1 cellular context compared by ENCODE assay signal in the genomic region with DNA sequence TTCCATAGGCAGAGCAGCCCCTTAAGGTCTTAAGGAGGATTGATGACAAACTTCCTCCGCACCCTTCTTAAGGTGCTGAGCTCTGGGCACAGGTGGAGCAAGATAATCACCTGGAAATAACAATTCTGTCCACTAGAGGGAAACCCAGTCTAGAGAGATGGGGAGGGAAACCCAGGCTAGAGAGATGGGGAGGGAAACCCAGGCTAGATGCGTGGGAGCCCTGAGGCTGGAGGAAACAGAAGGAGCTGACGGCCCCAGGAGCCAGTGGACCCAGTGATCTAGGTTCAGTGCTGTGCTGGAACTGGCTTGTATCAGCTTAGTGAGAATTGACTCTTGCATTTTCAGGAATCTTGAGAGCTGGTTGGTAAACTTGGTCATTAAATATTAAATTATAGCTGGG.
TF ChIP-seq lines count a peak whose summit lies in the region.

No MANE protein-coding gene starts in this region.

TF ChIP-seq in GM23338, 12 proteins besides CTCF, POLR2A, EP300 and RAD21 (continued from another document):
- TF ChIP-seq, protein P1, sequence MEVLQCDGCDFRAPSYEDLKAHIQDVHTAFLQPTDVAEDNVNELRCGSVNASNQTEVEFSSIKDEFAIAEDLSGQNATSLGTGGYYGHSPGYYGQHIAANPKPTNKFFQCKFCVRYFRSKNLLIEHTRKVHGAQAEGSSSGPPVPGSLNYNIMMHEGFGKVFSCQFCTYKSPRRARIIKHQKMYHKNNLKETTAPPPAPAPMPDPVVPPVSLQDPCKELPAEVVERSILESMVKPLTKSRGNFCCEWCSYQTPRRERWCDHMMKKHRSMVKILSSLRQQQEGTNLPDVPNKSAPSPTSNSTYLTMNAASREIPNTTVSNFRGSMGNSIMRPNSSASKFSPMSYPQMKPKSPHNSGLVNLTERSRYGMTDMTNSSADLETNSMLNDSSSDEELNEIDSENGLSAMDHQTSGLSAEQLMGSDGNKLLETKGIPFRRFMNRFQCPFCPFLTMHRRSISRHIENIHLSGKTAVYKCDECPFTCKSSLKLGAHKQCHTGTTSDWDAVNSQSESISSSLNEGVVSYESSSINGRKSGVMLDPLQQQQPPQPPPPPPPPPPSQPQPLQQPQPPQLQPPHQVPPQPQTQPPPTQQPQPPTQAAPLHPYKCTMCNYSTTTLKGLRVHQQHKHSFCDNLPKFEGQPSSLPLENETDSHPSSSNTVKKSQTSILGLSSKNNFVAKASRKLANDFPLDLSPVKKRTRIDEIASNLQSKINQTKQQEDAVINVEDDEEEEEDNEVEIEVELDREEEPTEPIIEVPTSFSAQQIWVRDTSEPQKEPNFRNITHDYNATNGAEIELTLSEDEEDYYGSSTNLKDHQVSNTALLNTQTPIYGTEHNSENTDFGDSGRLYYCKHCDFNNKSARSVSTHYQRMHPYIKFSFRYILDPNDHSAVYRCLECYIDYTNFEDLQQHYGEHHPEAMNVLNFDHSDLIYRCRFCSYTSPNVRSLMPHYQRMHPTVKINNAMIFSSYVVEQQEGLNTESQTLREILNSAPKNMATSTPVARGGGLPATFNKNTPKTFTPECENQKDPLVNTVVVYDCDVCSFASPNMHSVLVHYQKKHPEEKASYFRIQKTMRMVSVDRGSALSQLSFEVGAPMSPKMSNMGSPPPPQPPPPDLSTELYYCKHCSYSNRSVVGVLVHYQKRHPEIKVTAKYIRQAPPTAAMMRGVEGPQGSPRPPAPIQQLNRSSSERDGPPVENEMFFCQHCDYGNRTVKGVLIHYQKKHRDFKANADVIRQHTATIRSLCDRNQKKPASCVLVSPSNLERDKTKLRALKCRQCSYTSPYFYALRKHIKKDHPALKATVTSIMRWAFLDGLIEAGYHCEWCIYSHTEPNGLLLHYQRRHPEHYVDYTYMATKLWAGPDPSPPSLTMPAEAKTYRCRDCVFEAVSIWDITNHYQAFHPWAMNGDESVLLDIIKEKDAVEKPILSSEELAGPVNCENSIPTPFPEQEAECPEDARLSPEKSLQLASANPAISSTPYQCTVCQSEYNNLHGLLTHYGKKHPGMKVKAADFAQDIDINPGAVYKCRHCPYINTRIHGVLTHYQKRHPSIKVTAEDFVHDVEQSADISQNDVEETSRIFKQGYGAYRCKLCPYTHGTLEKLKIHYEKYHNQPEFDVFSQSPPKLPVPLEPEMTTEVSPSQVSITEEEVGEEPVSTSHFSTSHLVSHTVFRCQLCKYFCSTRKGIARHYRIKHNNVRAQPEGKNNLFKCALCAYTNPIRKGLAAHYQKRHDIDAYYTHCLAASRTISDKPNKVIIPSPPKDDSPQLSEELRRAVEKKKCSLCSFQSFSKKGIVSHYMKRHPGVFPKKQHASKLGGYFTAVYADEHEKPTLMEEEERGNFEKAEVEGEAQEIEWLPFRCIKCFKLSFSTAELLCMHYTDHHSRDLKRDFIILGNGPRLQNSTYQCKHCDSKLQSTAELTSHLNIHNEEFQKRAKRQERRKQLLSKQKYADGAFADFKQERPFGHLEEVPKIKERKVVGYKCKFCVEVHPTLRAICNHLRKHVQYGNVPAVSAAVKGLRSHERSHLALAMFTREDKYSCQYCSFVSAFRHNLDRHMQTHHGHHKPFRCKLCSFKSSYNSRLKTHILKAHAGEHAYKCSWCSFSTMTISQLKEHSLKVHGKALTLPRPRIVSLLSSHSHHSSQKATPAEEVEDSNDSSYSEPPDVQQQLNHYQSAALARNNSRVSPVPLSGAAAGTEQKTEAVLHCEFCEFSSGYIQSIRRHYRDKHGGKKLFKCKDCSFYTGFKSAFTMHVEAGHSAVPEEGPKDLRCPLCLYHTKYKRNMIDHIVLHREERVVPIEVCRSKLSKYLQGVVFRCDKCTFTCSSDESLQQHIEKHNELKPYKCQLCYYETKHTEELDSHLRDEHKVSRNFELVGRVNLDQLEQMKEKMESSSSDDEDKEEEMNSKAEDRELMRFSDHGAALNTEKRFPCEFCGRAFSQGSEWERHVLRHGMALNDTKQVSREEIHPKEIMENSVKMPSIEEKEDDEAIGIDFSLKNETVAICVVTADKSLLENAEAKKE (CRISPR knock-in tag; IDR thresholded peaks at IDR 0.05): no peak
- TF ChIP-seq CREB1 (CRISPR knock-in tag; IDR thresholded peaks at IDR 0.05; ENCODE audit: low read depth) (no peak), STAT1 (IDR thresholded peaks at IDR 0.05; ENCODE audit: unreplicated experiment) (no peak), ZNF114 (CRISPR knock-in tag; IDR thresholded peaks at IDR 0.05) (no peak), EZH2phosphoT487 (IDR thresholded peaks at IDR 0.05; ENCODE audit: unreplicated experiment) (no peak), ZNF331 (CRISPR knock-in tag; IDR thresholded peaks at IDR 0.05; ENCODE audit: low read depth) (no peak), NANOG (IDR thresholded peaks at IDR 0.05; ENCODE audit: borderline replicate concordance) (no peak), JUNB (IDR thresholded peaks at IDR 0.05; ENCODE audit: unreplicated experiment) (no peak), POLR2AphosphoS5 (IDR thresholded peaks at IDR 0.05; ENCODE audit: low read depth) (no peak)
- TF ChIP-seq, protein P2, sequence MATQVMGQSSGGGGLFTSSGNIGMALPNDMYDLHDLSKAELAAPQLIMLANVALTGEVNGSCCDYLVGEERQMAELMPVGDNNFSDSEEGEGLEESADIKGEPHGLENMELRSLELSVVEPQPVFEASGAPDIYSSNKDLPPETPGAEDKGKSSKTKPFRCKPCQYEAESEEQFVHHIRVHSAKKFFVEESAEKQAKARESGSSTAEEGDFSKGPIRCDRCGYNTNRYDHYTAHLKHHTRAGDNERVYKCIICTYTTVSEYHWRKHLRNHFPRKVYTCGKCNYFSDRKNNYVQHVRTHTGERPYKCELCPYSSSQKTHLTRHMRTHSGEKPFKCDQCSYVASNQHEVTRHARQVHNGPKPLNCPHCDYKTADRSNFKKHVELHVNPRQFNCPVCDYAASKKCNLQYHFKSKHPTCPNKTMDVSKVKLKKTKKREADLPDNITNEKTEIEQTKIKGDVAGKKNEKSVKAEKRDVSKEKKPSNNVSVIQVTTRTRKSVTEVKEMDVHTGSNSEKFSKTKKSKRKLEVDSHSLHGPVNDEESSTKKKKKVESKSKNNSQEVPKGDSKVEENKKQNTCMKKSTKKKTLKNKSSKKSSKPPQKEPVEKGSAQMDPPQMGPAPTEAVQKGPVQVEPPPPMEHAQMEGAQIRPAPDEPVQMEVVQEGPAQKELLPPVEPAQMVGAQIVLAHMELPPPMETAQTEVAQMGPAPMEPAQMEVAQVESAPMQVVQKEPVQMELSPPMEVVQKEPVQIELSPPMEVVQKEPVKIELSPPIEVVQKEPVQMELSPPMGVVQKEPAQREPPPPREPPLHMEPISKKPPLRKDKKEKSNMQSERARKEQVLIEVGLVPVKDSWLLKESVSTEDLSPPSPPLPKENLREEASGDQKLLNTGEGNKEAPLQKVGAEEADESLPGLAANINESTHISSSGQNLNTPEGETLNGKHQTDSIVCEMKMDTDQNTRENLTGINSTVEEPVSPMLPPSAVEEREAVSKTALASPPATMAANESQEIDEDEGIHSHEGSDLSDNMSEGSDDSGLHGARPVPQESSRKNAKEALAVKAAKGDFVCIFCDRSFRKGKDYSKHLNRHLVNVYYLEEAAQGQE (IDR thresholded peaks at IDR 0.05; ENCODE audit: unreplicated experiment): no peak
